In the genomic region with DNA sequence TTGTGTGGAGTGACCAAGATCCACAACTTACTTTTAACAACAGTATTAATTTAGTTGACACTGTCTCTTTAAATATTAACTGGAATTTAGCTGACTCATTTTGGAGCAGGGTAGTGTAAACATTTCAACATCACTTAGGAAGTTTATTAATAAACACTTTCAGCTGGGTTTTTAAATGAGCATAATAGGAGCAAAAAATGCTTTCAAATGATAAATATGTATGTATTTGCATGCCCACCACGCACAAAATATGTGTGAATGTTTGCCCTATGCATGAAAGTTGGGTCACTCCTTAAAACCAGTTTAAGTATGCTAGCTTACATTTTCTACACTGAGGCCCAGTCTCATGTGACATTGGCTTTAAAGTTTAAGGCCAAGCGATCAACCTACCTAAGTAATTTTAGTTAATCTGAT, we compare ENCODE assay signal across 8 cellular contexts. TPM values are rescaled to one million over a fixed set of nuclear protein-coding genes. Genes with fewer than 3 reads are reported as not detected.
A peak's percentile ranks its signal among the peaks of the same experiment; 100 is the strongest.
DNase-seq lines count a peak whose midpoint lies in the region; ATAC-seq and TF ChIP-seq lines count a peak whose summit lies in the region.

No MANE protein-coding gene starts in this region.

- peak overlapping the region; percentile 95 to 100 (median 99) for H3K27ac ChIP-seq in BLaER1 treated with 17β-estradiol and CSF1 and Interleukin-3, amounts not matched to agents 10 nM and 100 nM
- H3K27ac ChIP-seq in dorsolateral prefrontal cortex: peak overlapping the region; percentile 94 to 100 (median 100)

- H3K9me3 Mint-ChIP-seq in natural killer cell: no peaks in the 10 kb centered on the region

- peaks cover 37 to 51% (median 45%) of the 10 kb centered on the region in 10 experiments for H3K4me1 ChIP-seq in BLaER1 treated with 17β-estradiol and CSF1 and Interleukin-3, amounts not matched to agents 10 nM and 100 nM

- peak overlapping the region; percentile 98 to 100 (median 99) for H3K9ac ChIP-seq in BLaER1 treated with 17β-estradiol and CSF1 and Interleukin-3, amounts not matched to agents 10 nM and 100 nM

- peak overlapping the region; percentile 75 to 99 (median 92) for H3K4me3 ChIP-seq in BLaER1 treated with 17β-estradiol and CSF1 and Interleukin-3, amounts not matched to agents 10 nM and 100 nM
- H3K4me3 ChIP-seq in MG63: peak overlapping the region; percentile 65
- H3K4me3 ChIP-seq in dorsolateral prefrontal cortex: peak overlapping the region; percentile 55 to 97 (median 87)

- H3K27ac Mint-ChIP-seq in natural killer cell: peak overlapping the region; percentile 99

- H3K4me3 Mint-ChIP-seq in natural killer cell: peak overlapping the region; percentile 87

- no peaks in the 10 kb centered on the region for H3K27me3 ChIP-seq in BLaER1 treated with 17β-estradiol and CSF1 and Interleukin-3, amounts not matched to agents 10 nM and 100 nM
- H3K27me3 ChIP-seq in MG63: no peaks in the 10 kb centered on the region
- H3K27me3 ChIP-seq in dorsolateral prefrontal cortex: no peaks in the 10 kb centered on the region

- peaks cover 53 to 68% (median 66%) of the 10 kb centered on the region in 11 experiments for H3K36me3 ChIP-seq in BLaER1 treated with 17β-estradiol and CSF1 and Interleukin-3, amounts not matched to agents 10 nM and 100 nM
- H3K36me3 ChIP-seq in MG63: peaks cover 63% of the 10 kb centered on the region

- peak overlapping the region; percentile 71 to 96 (median 86) for H3K4me2 ChIP-seq in BLaER1 treated with 17β-estradiol and CSF1 and Interleukin-3, amounts not matched to agents 10 nM and 100 nM

- peaks cover 72 to 77% of the 10 kb centered on the region in 2 donors for H3K4me1 Mint-ChIP-seq in natural killer cell

- TF ChIP-seq CTCF in dorsolateral prefrontal cortex (IDR thresholded peaks at IDR 0.05 in 54 of 56, conservative IDR thresholded peaks at IDR 0.05 in 2 of 56; ENCODE audit: low read depth in 1 of 56, partially characterized antibody in 56 of 56) (peak in 1 of 56 donors; percentile 4), natural killer cell (IDR thresholded peaks at IDR 0.05) (no peak)

- peaks cover 7% of the 10 kb centered on the region for H3K36me3 Mint-ChIP-seq in natural killer cell

- H3K9me3 ChIP-seq in BLaER1 treated with 17β-estradiol and CSF1 and Interleukin-3, amounts not matched to agents 10 nM and 100 nM (replicated peaks in 1 of 11): no peaks in the 10 kb centered on the region
- no peaks in the 10 kb centered on the region for H3K9me3 ChIP-seq in MG63

- H4K20me1 ChIP-seq in BLaER1 treated with 17β-estradiol and CSF1 and Interleukin-3, amounts not matched to agents 10 nM and 100 nM: peaks cover 67 to 78% (median 73%) of the 10 kb centered on the region in 11 experiments

- H3K27me3 Mint-ChIP-seq in natural killer cell (ENCODE audit: low read depth in 2 of 2): no peaks in the 10 kb centered on the region

- no peak for ATAC-seq in natural killer cell
- no peak for ATAC-seq in GM18858 (IDR thresholded peaks at IDR 0.05; ENCODE audit: unreplicated experiment)
- no peak for ATAC-seq in HG03571 (IDR thresholded peaks at IDR 0.05; ENCODE audit: unreplicated experiment)

- intact Hi-C loops in dorsolateral prefrontal cortex (cut with DNase I): loop anchor here (5.0 to 10.0 kb wide), 4 partner anchors 67 to 393 kb away; no protein-coding TSS in a partner anchor
- intact Hi-C loops in natural killer cell (cut with micrococcal nuclease): loop anchor here (5.0 to 10.0 kb wide), 4 partner anchors 55 to 1947 kb away; partner anchors contain the start of genes ABHD17B, C9orf85 and KLF9

- DNase-seq in MG63 (no peak), dorsolateral prefrontal cortex (no peak), natural killer cell (no peak), DMS114 treated with DMSO at 0.1 percent for 48 hours (lab: John Stamatoyannopoulos, UW; ENCODE audit: unreplicated experiment) (no peak)
- no peak for DNase-seq in central memory CD4-positive, alpha-beta T cell

RNA-seq across cellular contexts. Expression of gene ZFAND5, which starts 2.9 kb away (rescaled TPM):
- 44.2 and 79.3 TPM in 2 replicates for total RNA-seq in MG63 (2014; rRNA removed; shearing (Covaris generic); ENCODE audit: low replicate concordance)
- total RNA-seq in dorsolateral prefrontal cortex (100 to 1,000 TPM; 156 to 388 (median 286) TPM), natural killer cell (100 to 1,000 TPM; 307 to 450 (median 318) TPM)
